9 cellular contexts compared by ENCODE assay signal in the genomic region with DNA sequence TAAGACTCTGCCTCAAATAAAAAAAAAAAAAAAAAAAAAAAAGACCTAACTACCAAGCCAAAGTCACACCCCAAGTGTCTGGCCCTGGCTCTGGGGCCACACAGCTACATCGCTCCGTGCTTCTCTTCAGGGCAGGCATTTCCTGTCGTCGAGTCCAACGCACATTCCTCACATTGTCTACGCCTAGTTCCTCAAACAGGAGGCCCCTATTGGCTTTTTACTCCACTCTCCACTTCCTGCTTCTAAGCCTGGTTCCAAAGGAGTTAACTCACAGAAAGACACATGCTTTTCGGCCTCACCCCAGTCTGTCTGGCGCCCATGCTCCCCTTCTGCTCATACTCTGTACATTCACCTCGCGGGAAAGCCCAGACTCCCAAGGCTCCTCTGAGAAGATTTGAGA. TPM values are rescaled to one million over a fixed set of nuclear protein-coding genes. Genes with fewer than 3 reads are reported as not detected.
A peak's percentile ranks its signal among the peaks of the same experiment; 100 is the strongest.
DNase-seq lines count a peak whose midpoint lies in the region; ATAC-seq, FAIRE-seq and TF ChIP-seq lines count a peak whose summit lies in the region.
"Had no signal": no experiment of that assay in that cellular context is flagged by ENCODE, and none has a peak within 500 bp of the region (broad histone marks: within the 10 kb centered on the region; RNA-seq: fewer than 3 reads in every experiment).

No MANE protein-coding gene starts in this region.

- TF ChIP-seq EP300 in A549 (IDR thresholded peaks at IDR 0.05): no peak

- peak overlapping the region; percentile 73 for H2AFZ ChIP-seq in keratinocyte (ENCODE audit: control insufficient read depth, low read length)

- H3K4me3 ChIP-seq in A549 (no peak overlapping the region), HUES48 (ENCODE audit: low read depth, low read length) (no peak overlapping the region), astrocyte of the cerebellum (ENCODE audit: low read depth, low read length) (no peak overlapping the region), keratinocyte (ENCODE audit: control insufficient read depth in 2 of 3, extremely low read depth in 1 of 3, insufficient read depth in 2 of 3, low read depth in 1 of 3, low read length in 3 of 3) (no peak overlapping the region)

- H3K9me3 ChIP-seq in A549: no peaks in the 10 kb centered on the region
- H3K9me3 ChIP-seq in HUES48 (ENCODE audit: control insufficient read depth, insufficient read depth, low read length): no peaks in the 10 kb centered on the region
- no peaks in the 10 kb centered on the region for H3K9me3 ChIP-seq in keratinocyte (ENCODE audit: control insufficient read depth, low read depth, low read length)

- under 1% methylated on average over 10 of the region's 10 CpGs for WGBS in A549 (ENCODE audit: missing lambda C conversion rate)

- H3K9me1 ChIP-seq in keratinocyte (ENCODE audit: control insufficient read depth, extremely low read depth, insufficient read depth, low read length): no peaks in the 10 kb centered on the region

- dilution Hi-C loops in keratinocyte (cut with MboI; ENCODE audit: extremely low pct_ligation_motif_present, low sequenced_read_pairs): no loop called here

- H3K4me2 ChIP-seq in A549 (peak overlapping the region; percentile 69), keratinocyte (ENCODE audit: control insufficient read depth, extremely low read depth, insufficient read depth, low read depth, low read length) (peak overlapping the region; percentile 57)

- no peak for TF ChIP-seq CTCF in A549 (IDR thresholded peaks at IDR 0.05)
- TF ChIP-seq CTCF in astrocyte of the cerebellum (IDR thresholded peaks at IDR 0.05; ENCODE audit: low read depth, low read length, missing control alignments): no peak
- TF ChIP-seq CTCF in keratinocyte (optimal IDR thresholded peaks at IDR 0.05 in 1 of 3, IDR thresholded peaks at IDR 0.05 in 1 of 3, conservative IDR thresholded peaks at IDR 0.05 in 1 of 3; ENCODE audit: extremely low read depth in 1 of 3, insufficient read depth in 2 of 3, low read length in 3 of 3): no peak

- no peaks in the 10 kb centered on the region for H4K20me1 ChIP-seq in keratinocyte (ENCODE audit: control insufficient read depth, extremely low read depth, insufficient read depth, low read length)

- TF ChIP-seq POLR2A in A549 (IDR thresholded peaks at IDR 0.05; ENCODE audit: low read length): 0 out of 2 replicates have a peak, but pooled peaks have one; percentile 23

- no peaks in the 10 kb centered on the region for H3K27me3 Mint-ChIP-seq in activated CD8-positive, alpha-beta memory T cell treated with anti-CD3 and anti-CD28 coated beads, Interleukin-2, amount 10 ng/mL, durations not matched to agents 7 days and 5 days
- H3K27me3 Mint-ChIP-seq: activated CD4-positive, alpha-beta T cell treated with anti-CD3 and anti-CD28 coated beads for 36 hours had no signal

- DNase-seq in A549 (ENCODE audit: low read depth in 1 of 2, low spot score in 1 of 2) (peak; percentile 76 to 95), astrocyte of the cerebellum (ENCODE audit: low read depth) (peak; percentile 3), keratinocyte (ENCODE audit: low read depth, low spot score) (no peak), HUDEP-2 (lab: John Stamatoyannopoulos, UW; ENCODE audit: unreplicated experiment in 76 of 76) (no peak)
- no peak for DNase-seq in activated CD8-positive, alpha-beta memory T cell treated with anti-CD3 and anti-CD28 coated beads, Interleukin-2, amount 10 ng/mL, durations not matched to agents 7 days and 5 days
- DNase-seq: activated CD4-positive, alpha-beta T cell treated with anti-CD3 and anti-CD28 coated beads for 36 hours had no signal

- H3K4me1 Mint-ChIP-seq in activated CD8-positive, alpha-beta memory T cell treated with anti-CD3 and anti-CD28 coated beads, Interleukin-2, amount 10 ng/mL, durations not matched to agents 7 days and 5 days: peaks cover 2% of the 10 kb centered on the region
- H3K4me1 Mint-ChIP-seq: activated CD4-positive, alpha-beta T cell treated with anti-CD3 and anti-CD28 coated beads for 36 hours had no signal

- no peaks in the 10 kb centered on the region for H3K79me2 ChIP-seq in keratinocyte (ENCODE audit: control insufficient read depth, insufficient read depth, low read length)

- no peak overlapping the region for H3K9ac ChIP-seq in HUES48 (ENCODE audit: low read depth, low read length)
- H3K9ac ChIP-seq in keratinocyte (ENCODE audit: control insufficient read depth, extremely low read depth, insufficient read depth, low read length): peak overlapping the region; percentile 43

- H3K9me3 Mint-ChIP-seq in activated CD8-positive, alpha-beta memory T cell treated with anti-CD3 and anti-CD28 coated beads, Interleukin-2, amount 10 ng/mL, durations not matched to agents 7 days and 5 days (ENCODE audit: low read depth): no peaks in the 10 kb centered on the region

- no peaks in the 10 kb centered on the region for H3K36me3 ChIP-seq in HUES48 (ENCODE audit: control insufficient read depth, insufficient read depth, low read length)
- H3K36me3 ChIP-seq in keratinocyte (ENCODE audit: control insufficient read depth in 2 of 2, extremely low read depth in 1 of 2, insufficient read depth in 2 of 2, low read length in 2 of 2): no peaks in the 10 kb centered on the region

- in situ Hi-C loops in astrocyte of the cerebellum (cut with HindIII; ENCODE audit: low sequenced_read_pairs): no loop called here

- POLR2A ChIA-PET in A549 (lab: Yijun Ruan, JAX): interaction anchor here (0.5 to 1.2 kb wide), 2 partner anchors 14 to 37 kb away, joined by 3 to 4 read pairs; partner anchors contain the start of gene EIF4A2

- H3K36me3 Mint-ChIP-seq in activated CD8-positive, alpha-beta memory T cell treated with anti-CD3 and anti-CD28 coated beads, Interleukin-2, amount 10 ng/mL, durations not matched to agents 7 days and 5 days: no peaks in the 10 kb centered on the region

- TF ChIP-seq RAD21 in A549 (conservative IDR thresholded peaks at IDR 0.05 in 1 of 2, IDR thresholded peaks at IDR 0.05 in 1 of 2): no peak

- no peak for FAIRE-seq in A549 (lab: Jason Lieb, UNC)
- peak; percentile 87 for FAIRE-seq in keratinocyte (lab: Jason Lieb, UNC)

- CTCF ChIA-PET in A549 (lab: Yijun Ruan, JAX): no interaction called here
- CTCF ChIA-PET in activated CD8-positive, alpha-beta memory T cell treated with anti-CD3 and anti-CD28 coated beads, Interleukin-2, amount 10 ng/mL, durations not matched to agents 7 days and 5 days (lab: Charles Lee): no interaction called here

- peaks cover 51% of the 10 kb centered on the region for H3K4me1 ChIP-seq in A549
- H3K4me1 ChIP-seq in HUES48 (ENCODE audit: control insufficient read depth, insufficient read depth, low read length): no peaks in the 10 kb centered on the region; the same call in 1 of the 2 replicates
- H3K4me1 ChIP-seq in keratinocyte (ENCODE audit: control insufficient read depth, extremely low read depth, insufficient read depth, low read length): peaks cover 7% of the 10 kb centered on the region

- no peak overlapping the region for H3K4me3 Mint-ChIP-seq in activated CD8-positive, alpha-beta memory T cell treated with anti-CD3 and anti-CD28 coated beads, Interleukin-2, amount 10 ng/mL, durations not matched to agents 7 days and 5 days
- H3K4me3 Mint-ChIP-seq: activated CD4-positive, alpha-beta T cell treated with anti-CD3 and anti-CD28 coated beads for 36 hours had no signal

- H3K27ac Mint-ChIP-seq in activated CD8-positive, alpha-beta memory T cell treated with anti-CD3 and anti-CD28 coated beads, Interleukin-2, amount 10 ng/mL, durations not matched to agents 7 days and 5 days: no peak overlapping the region
- H3K27ac Mint-ChIP-seq: activated CD4-positive, alpha-beta T cell treated with anti-CD3 and anti-CD28 coated beads for 36 hours had no signal

- H3K27me3 ChIP-seq in HUES48 (ENCODE audit: control insufficient read depth, insufficient read depth, low read length) (no peaks in the 10 kb centered on the region), keratinocyte (ENCODE audit: control insufficient read depth, extremely low read depth, insufficient read depth, low read length) (no peaks in the 10 kb centered on the region)

- ATAC-seq in A549: peak; percentile 98
- ATAC-seq in GM21825 (IDR thresholded peaks at IDR 0.05; ENCODE audit: unreplicated experiment): no peak
- no peak for ATAC-seq in HG03565 (IDR thresholded peaks at IDR 0.05; ENCODE audit: unreplicated experiment)
- ATAC-seq in activated CD8-positive, alpha-beta memory T cell treated with anti-CD3 and anti-CD28 coated beads, Interleukin-2, amount 10 ng/mL, durations not matched to agents 7 days and 5 days: no peak
- ATAC-seq: activated CD4-positive, alpha-beta T cell treated with anti-CD3 and anti-CD28 coated beads for 36 hours had no signal

- H3K27ac ChIP-seq in A549 (peak overlapping the region; percentile 86 to 87), HUES48 (ENCODE audit: low read depth, low read length) (peak overlapping the region; percentile 27), keratinocyte (ENCODE audit: control insufficient read depth, insufficient read depth, low read length) (peak overlapping the region; percentile 62)

RNA-seq across cellular contexts. Expression of gene KNG1, which starts 28.8 kb away (rescaled TPM):
- 0.05 and 0.11 TPM in 2 replicates for polyA plus RNA-seq in A549 (2011; rRNA removed)
- 0.01 TPM in 2 replicates for polyA plus RNA-seq in A549 (2012; cell fraction: cytosol; rRNA removed)
- not detected in 2 replicates for polyA plus RNA-seq in A549 (2012; cell fraction: nucleus; rRNA removed)
- 0.04 TPM in 1 of 3 replicates, not detected in the others for polyA plus RNA-seq in A549 (2017; fragmentation: RNase III; extraction: RNeasy Plus Mini Kit Qiagen cat#74134 plus additional on column Dnase treatment)
- polyA minus RNA-seq in A549 (2011; rRNA and poly(A)+ RNA removed): not detected in 2 replicates
- 0.12 TPM in 1 of 3 replicates, not detected in the others for polyA plus RNA-seq in keratinocyte
- polyA plus RNA-seq in keratinocyte (2011; ENCODE audit: low read depth): not detected
- polyA plus RNA-seq in keratinocyte (2011; cell fraction: cytosol; rRNA removed): not detected in 2 replicates
- not detected in 2 replicates for polyA plus RNA-seq in keratinocyte (2011; cell fraction: nucleus; rRNA removed)
- not detected in 2 replicates for polyA plus RNA-seq in keratinocyte (2012; ENCODE audit: low replicate concordance)
- polyA minus RNA-seq in keratinocyte: not detected in 3 replicates
- not detected for polyA minus RNA-seq in keratinocyte (2011; cell fraction: cytosol; rRNA and poly(A)+ RNA removed)
- not detected in 2 replicates for polyA minus RNA-seq in keratinocyte (2011; cell fraction: nucleus; rRNA and poly(A)+ RNA removed)
- total RNA-seq in activated CD8-positive, alpha-beta memory T cell treated with anti-CD3 and anti-CD28 coated beads, Interleukin-2, amount 10 ng/mL, durations not matched to agents 7 days and 5 days: not detected
- total RNA-seq: activated CD4-positive, alpha-beta T cell treated with anti-CD3 and anti-CD28 coated beads for 36 hours had no signal

RNA-seq across cellular contexts. Expression of gene EIF4A2, which starts 37.4 kb away (rescaled TPM):
- polyA plus RNA-seq in A549 (2011; rRNA removed) (337 and 493 TPM in 2 replicates), A549 (2017; fragmentation: RNase III; extraction: RNeasy Plus Mini Kit Qiagen cat#74134 plus additional on column Dnase treatment) (172 to 194 TPM (median 184 TPM) in 3 replicates), keratinocyte (208 to 568 TPM (median 416 TPM) in 3 replicates)
- polyA plus RNA-seq in A549 (2012; cell fraction: cytosol; rRNA removed): 77.2 and 104 TPM in 2 replicates
- 94.0 and 159 TPM in 2 replicates for polyA plus RNA-seq in A549 (2012; cell fraction: nucleus; rRNA removed)
- polyA minus RNA-seq in A549 (2011; rRNA and poly(A)+ RNA removed): 163 and 178 TPM in 2 replicates
- 372 TPM for polyA plus RNA-seq in keratinocyte (2011; ENCODE audit: low read depth)
- 180 and 268 TPM in 2 replicates for polyA plus RNA-seq in keratinocyte (2011; cell fraction: cytosol; rRNA removed)
- polyA plus RNA-seq in keratinocyte (2011; cell fraction: nucleus; rRNA removed): 553 and 969 TPM in 2 replicates
- polyA plus RNA-seq in keratinocyte (2012; ENCODE audit: low replicate concordance): 143 and 560 TPM in 2 replicates
- polyA minus RNA-seq in keratinocyte: 56.3 to 311 TPM (median 141 TPM) in 3 replicates
- polyA minus RNA-seq in keratinocyte (2011; cell fraction: cytosol; rRNA and poly(A)+ RNA removed): 79.4 TPM
- 212 and 350 TPM in 2 replicates for polyA minus RNA-seq in keratinocyte (2011; cell fraction: nucleus; rRNA and poly(A)+ RNA removed)
- 100 to 1,000 TPM; 374 to 441 TPM for total RNA-seq in activated CD8-positive, alpha-beta memory T cell treated with anti-CD3 and anti-CD28 coated beads, Interleukin-2, amount 10 ng/mL, durations not matched to agents 7 days and 5 days

Comparison
In these comparisons a context has a peak if more than half of its experiments do, and no peak if none do; other contexts are left out.
1. ATAC-seq: peak in A549 (2 of 2); none in GM21825 (single experiment), HG03565 (single experiment) and activated CD8-positive, alpha-beta memory T cell treated with anti-CD3 and anti-CD28 coated beads, Interleukin-2, amount 10 ng/mL, durations not matched to agents 7 days and 5 days (single experiment).
2. DNase-seq: peak in A549 (2 of 2) and astrocyte of the cerebellum (single experiment); none in keratinocyte (single experiment), HUDEP-2 (0 of 76) and activated CD8-positive, alpha-beta memory T cell treated with anti-CD3 and anti-CD28 coated beads, Interleukin-2, amount 10 ng/mL, durations not matched to agents 7 days and 5 days (single experiment).
3. H3K27ac ChIP-seq: peak in every context shown above with its lines; median percentile 86 in A549; 62 in keratinocyte; 27 in HUES48.